Comparison of ENCODE assay signal across 14 cellular contexts in the genomic region with DNA sequence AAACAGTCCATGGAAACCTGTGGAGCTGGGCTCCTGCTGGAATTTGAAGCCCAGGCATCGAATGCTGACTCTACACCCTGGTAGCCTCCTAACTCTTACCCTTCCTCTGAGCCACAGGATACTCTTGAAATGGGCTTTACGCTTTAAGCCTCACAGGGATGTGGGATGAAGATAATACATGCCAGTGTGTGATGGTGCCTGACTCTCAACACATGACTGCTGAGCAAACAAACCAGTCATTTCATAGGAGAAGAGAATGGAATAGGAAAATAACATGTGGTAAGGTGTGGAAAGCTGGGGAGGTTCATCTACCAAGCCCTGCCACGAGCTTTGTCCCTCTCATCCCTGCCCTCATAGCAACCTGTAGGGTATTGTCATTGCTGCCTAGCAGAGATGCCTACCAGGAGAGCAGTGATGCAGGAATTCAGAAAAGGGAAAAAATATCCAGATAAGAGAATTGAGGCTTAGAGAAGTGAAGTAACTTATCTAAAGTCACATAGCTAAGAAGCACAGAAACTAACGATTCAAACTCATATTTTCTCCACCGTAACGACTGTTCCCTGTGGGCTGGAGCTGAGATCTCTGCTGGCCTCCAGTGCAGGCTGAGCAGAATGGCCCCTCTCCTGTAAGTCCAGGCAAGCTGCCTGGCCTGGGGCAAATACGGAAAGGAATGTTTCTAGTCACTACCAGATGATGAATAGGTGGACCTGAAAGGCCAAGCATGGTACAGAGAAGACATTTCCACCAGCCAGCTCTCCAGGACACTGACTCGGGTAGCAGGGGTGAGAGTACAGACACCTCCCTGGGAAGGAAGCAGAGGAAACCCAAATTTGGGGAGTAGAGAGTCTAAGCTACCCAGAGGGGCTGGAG.
A peak's percentile ranks its signal among the peaks of the same experiment; 100 is the strongest.
DNase-seq lines count a peak whose midpoint lies in the region; ATAC-seq and TF ChIP-seq lines count a peak whose summit lies in the region.
"Had no signal": no experiment of that assay in that cellular context is flagged by ENCODE, and none has a peak within 500 bp of the region (broad histone marks: within the 10 kb centered on the region; RNA-seq: fewer than 3 reads in every experiment).

No MANE protein-coding gene starts in this region.

- H3K27me3 ChIP-seq in skeletal muscle satellite cell (ENCODE audit: control insufficient read depth, insufficient read depth, low read length): no peaks in the 10 kb centered on the region

- H3K4me2 ChIP-seq in skeletal muscle satellite cell (ENCODE audit: low read length): peak overlapping the region; percentile 26

- peak overlapping the region; percentile 30 for H3K27ac Mint-ChIP-seq in activated CD4-positive, alpha-beta memory T cell treated with anti-CD3 and anti-CD28 coated beads for 36 hours
- H3K27ac Mint-ChIP-seq in activated CD4-positive, alpha-beta memory T cell treated with anti-CD3 and anti-CD28 coated beads, Interleukin-2, amount 10 ng/mL, durations not matched to agents 7 days and 5 days: no peak overlapping the region
- H3K27ac Mint-ChIP-seq: activated naive CD4-positive, alpha-beta T cell treated with anti-CD3 and anti-CD28 coated beads, Interleukin-2, amount 50 U/mL, for 72 hours had no signal

- peaks cover 50% of the 10 kb centered on the region for H3K4me1 ChIP-seq in skeletal muscle satellite cell (ENCODE audit: control insufficient read depth, insufficient read depth, low read length)

- H3K4me3 ChIP-seq in skeletal muscle satellite cell (ENCODE audit: low read length): peak overlapping the region; percentile 24
- no peak overlapping the region for H3K4me3 ChIP-seq in lower leg skin (ENCODE audit: low read depth, poor library complexity, severe bottlenecking)

- no peaks in the 10 kb centered on the region for H3K27me3 Mint-ChIP-seq in activated CD4-positive, alpha-beta memory T cell treated with anti-CD3 and anti-CD28 coated beads for 36 hours
- H3K27me3 Mint-ChIP-seq in activated CD4-positive, alpha-beta memory T cell treated with anti-CD3 and anti-CD28 coated beads, Interleukin-2, amount 10 ng/mL, durations not matched to agents 7 days and 5 days: peaks cover 4% of the 10 kb centered on the region

- no peak for TF ChIP-seq POLR2A in lower leg skin (IDR thresholded peaks at IDR 0.05)

- H3K9me3 ChIP-seq in skeletal muscle satellite cell (replicated peaks; ENCODE audit: low read length): no peaks in the 10 kb centered on the region

- intact Hi-C loops in activated CD4-positive, alpha-beta memory T cell treated with anti-CD3 and anti-CD28 coated beads for 36 hours (cut with micrococcal nuclease): no loop called here
- intact Hi-C loops in lower leg skin (cut with DNase I; ENCODE audit: low total_unique reads): no loop called here
- intact Hi-C loops in left ventricle myocardium superior (cut with micrococcal nuclease): no loop called here

- H3K9ac ChIP-seq in skeletal muscle satellite cell (ENCODE audit: low read depth, low read length): peak overlapping the region; percentile 74

- no peaks in the 10 kb centered on the region for H3K36me3 Mint-ChIP-seq in activated CD4-positive, alpha-beta memory T cell treated with anti-CD3 and anti-CD28 coated beads for 36 hours
- H3K36me3 Mint-ChIP-seq in activated CD4-positive, alpha-beta memory T cell treated with anti-CD3 and anti-CD28 coated beads, Interleukin-2, amount 10 ng/mL, durations not matched to agents 7 days and 5 days (ENCODE audit: low read depth): no peaks in the 10 kb centered on the region
- H3K36me3 Mint-ChIP-seq: activated naive CD4-positive, alpha-beta T cell treated with anti-CD3 and anti-CD28 coated beads, Interleukin-2, amount 50 U/mL, for 72 hours had no signal

- ATAC-seq in esophagus mucosa: peak; percentile 8
- ATAC-seq in HG03571 (IDR thresholded peaks at IDR 0.05; ENCODE audit: unreplicated experiment): no peak
- ATAC-seq in left ventricle myocardium superior: no peak
- ATAC-seq: activated naive CD4-positive, alpha-beta T cell treated with anti-CD3 and anti-CD28 coated beads, Interleukin-2, amount 50 U/mL, for 72 hours; Right ventricle myocardium inferior had no signal

- H3K4me1 Mint-ChIP-seq in activated CD4-positive, alpha-beta memory T cell treated with anti-CD3 and anti-CD28 coated beads for 36 hours (ENCODE audit: low read depth): peaks cover 40% of the 10 kb centered on the region
- H3K4me1 Mint-ChIP-seq in activated CD4-positive, alpha-beta memory T cell treated with anti-CD3 and anti-CD28 coated beads, Interleukin-2, amount 10 ng/mL, durations not matched to agents 7 days and 5 days: peaks cover 64% of the 10 kb centered on the region

- H3K4me3 Mint-ChIP-seq in activated CD4-positive, alpha-beta memory T cell treated with anti-CD3 and anti-CD28 coated beads for 36 hours: no peak overlapping the region
- H3K4me3 Mint-ChIP-seq in activated CD4-positive, alpha-beta memory T cell treated with anti-CD3 and anti-CD28 coated beads, Interleukin-2, amount 10 ng/mL, durations not matched to agents 7 days and 5 days: no peak overlapping the region
- H3K4me3 Mint-ChIP-seq: H9 had no signal

- CTCF ChIA-PET in activated CD4-positive, alpha-beta memory T cell treated with anti-CD3 and anti-CD28 coated beads for 36 hours (lab: Charles Lee): no interaction called here
- CTCF ChIA-PET in activated CD4-positive, alpha-beta memory T cell treated with anti-CD3 and anti-CD28 coated beads, Interleukin-2, amount 10 ng/mL, durations not matched to agents 7 days and 5 days (lab: Charles Lee): no interaction called here
- CTCF ChIA-PET in RWPE1 (lab: Yijun Ruan, JAX): interaction anchor here (0.6 to 0.7 kb wide), 2 partner anchors 51 to 397 kb away, joined by 3 to 5 read pairs; no protein-coding TSS in a partner anchor

- DNase-seq in activated CD4-positive, alpha-beta memory T cell treated with anti-CD3 and anti-CD28 coated beads for 36 hours: no peak
- DNase-seq in activated CD4-positive, alpha-beta memory T cell treated with anti-CD3 and anti-CD28 coated beads, Interleukin-2, amount 10 ng/mL, durations not matched to agents 7 days and 5 days: no peak
- DNase-seq in RWPE1 (ENCODE audit: low spot score) (no peak), lower leg skin (ENCODE audit: low spot score in 2 of 2) (no peak), left ventricle myocardium superior (no peak)
- DNase-seq: DMS79, NCI-H1092 treated with DMSO at 0.1 percent for 48 hours, posterior cingulate gyrus had no signal

- H3K27ac ChIP-seq in RWPE1: peak overlapping the region; percentile 96; the same call in 1 of the 2 replicates

- no peaks in the 10 kb centered on the region for H3K9me3 Mint-ChIP-seq in activated CD4-positive, alpha-beta memory T cell treated with anti-CD3 and anti-CD28 coated beads for 36 hours
- H3K9me3 Mint-ChIP-seq in activated CD4-positive, alpha-beta memory T cell treated with anti-CD3 and anti-CD28 coated beads, Interleukin-2, amount 10 ng/mL, durations not matched to agents 7 days and 5 days: no peaks in the 10 kb centered on the region
- H3K9me3 Mint-ChIP-seq: activated naive CD4-positive, alpha-beta T cell treated with anti-CD3 and anti-CD28 coated beads, Interleukin-2, amount 50 U/mL, for 72 hours; H9 had no signal

- 86 to 90% methylated on average over 8 of the region's 8 CpGs for WGBS in lower leg skin, 2 donors

- POLR2A ChIA-PET in activated CD4-positive, alpha-beta memory T cell treated with anti-CD3 and anti-CD28 coated beads for 36 hours (lab: Charles Lee): no interaction called here
- POLR2A ChIA-PET in activated CD4-positive, alpha-beta memory T cell treated with anti-CD3 and anti-CD28 coated beads, Interleukin-2, amount 10 ng/mL, durations not matched to agents 7 days and 5 days (lab: Charles Lee): interaction anchor here (1.1 kb wide), 1 partner anchor 25 kb away, joined by 3 read pairs; no protein-coding TSS in a partner anchor
- POLR2A ChIA-PET in RWPE1 (lab: Yijun Ruan, JAX; ENCODE audit: low non-redundant PET): interaction anchor here (1.3 to 1.4 kb wide), 2 partner anchors 9 to 88 kb away, joined by 3 to 5 read pairs; no protein-coding TSS in a partner anchor

- H3K36me3 ChIP-seq in skeletal muscle satellite cell (ENCODE audit: insufficient read depth, low read length): no peaks in the 10 kb centered on the region

- no peak for TF ChIP-seq CTCF in RWPE1 (conservative IDR thresholded peaks at IDR 0.05; ENCODE audit: low read depth)
- TF ChIP-seq CTCF in lower leg skin (IDR thresholded peaks at IDR 0.05): no peak
